Comparison of ENCODE assay signal across 22 cellular contexts in genomic region chr5:43141211-43141610, GRCh38.
"Had no signal": no experiment of that assay in that cellular context is flagged by ENCODE, and none has a peak within 500 bp of the region (broad histone marks: within the 10 kb centered on the region; RNA-seq: fewer than 3 reads in every experiment).

No MANE protein-coding gene starts in this region.

- ATAC-seq: body of pancreas; gastroesophageal sphincter; heart right ventricle; left ventricle myocardium superior; mucosa of descending colon; naive thymus-derived CD4-positive, alpha-beta T cell; pancreas; right lobe of liver; stimulated activated naive B cell treated with anti-CD40 and anti-IgM and Interleukin-4, amounts not matched to agents 10 μg/mL and 1 μg/mL and 100 μg/mL, for 72 hours had no signal

- DNase-seq: activated CD4-positive, alpha-beta T cell treated with anti-CD3 and anti-CD28 coated beads for 1 hour; activated CD4-positive, alpha-beta T cell treated with anti-CD3 and anti-CD28 coated beads, Interleukin-2, amount 50 U/mL, for 4 hours; activated gamma-delta T cell; amniotic stem cell; body of pancreas; caudate nucleus; colonic mucosa; erythroblast; heart right ventricle; immature natural killer cell; left ventricle myocardium superior; mesenchymal stem cell; mucosa of descending colon; naive thymus-derived CD4-positive, alpha-beta T cell; pancreas; right lobe of liver; stimulated activated CD4-positive, alpha-beta T cell treated with anti-CD3 and anti-CD28 coated beads, Interleukin-4, amount 100 ng/mL, for 24 hours; stimulated activated naive B cell treated with anti-CD40 and anti-IgM and Interleukin-4, amounts not matched to agents 10 μg/mL and 1 μg/mL and 100 μg/mL, for 72 hours had no signal

- H3K9me3 Mint-ChIP-seq: immature natural killer cell; naive thymus-derived CD4-positive, alpha-beta T cell; neural progenitor cell; T-helper 1 cell treated with Interleukin-12 subunit alpha and Interleukin-12 subunit beta and Interleukin-4 antibody, amounts not matched to agents 30 μg/mL and 1 μg/mL, for 36 hours had no signal

- H3K27ac Mint-ChIP-seq: activated naive CD8-positive, alpha-beta T cell; neural progenitor cell; stimulated activated naive B cell treated with anti-CD40 and anti-IgM and Interleukin-4, amounts not matched to agents 10 μg/mL and 1 μg/mL and 100 μg/mL, for 72 hours; T-helper 1 cell treated with Interleukin-12 subunit alpha and Interleukin-12 subunit beta and Interleukin-4 antibody, amounts not matched to agents 30 μg/mL and 1 μg/mL, for 36 hours had no signal

- H3K4me3 Mint-ChIP-seq: activated naive CD8-positive, alpha-beta T cell; immature natural killer cell; neural progenitor cell; stimulated activated naive B cell treated with anti-CD40 and anti-IgM and Interleukin-4, amounts not matched to agents 10 μg/mL and 1 μg/mL and 100 μg/mL, for 72 hours; T-helper 1 cell treated with Interleukin-12 subunit alpha and Interleukin-12 subunit beta and Interleukin-4 antibody, amounts not matched to agents 30 μg/mL and 1 μg/mL, for 36 hours had no signal

- H3K27me3 Mint-ChIP-seq: activated naive CD8-positive, alpha-beta T cell; naive thymus-derived CD4-positive, alpha-beta T cell; stimulated activated naive B cell treated with anti-CD40 and anti-IgM and Interleukin-4, amounts not matched to agents 10 μg/mL and 1 μg/mL and 100 μg/mL, for 72 hours had no signal
